ENCODE assay signal across 23 cellular contexts in genomic region chr2:187698374-187699110, GRCh38.
"Had no signal": no experiment of that assay in that cellular context is flagged by ENCODE, and none has a peak within 500 bp of the region (broad histone marks: within the 10 kb centered on the region; RNA-seq: fewer than 3 reads in every experiment).

No MANE protein-coding gene starts in this region.

- H3K36me3 ChIP-seq: adrenal gland, heart right ventricle, neutrophil, ovary, right atrium auricular region, thyroid gland, upper lobe of right lung had no signal

- H3K4me3 ChIP-seq: adrenal gland, body of pancreas, heart right ventricle, ovary, psoas muscle, right atrium auricular region, thyroid gland, upper lobe of right lung had no signal

- H3K9me3 ChIP-seq: adrenal gland, body of pancreas, neutrophil, ovary, psoas muscle, thyroid gland, upper lobe of right lung had no signal

- H3K4me3 Mint-ChIP-seq: activated T-helper 17 cell treated with anti-CD3 and anti-CD28 coated beads, Interleukin-2, amount 50 U/mL, for 72 hours; mesothelial cell of epicardium; nephron; stimulated activated naive CD8-positive, alpha-beta T cell treated with anti-CD3 and anti-CD28 coated beads, Interleukin-15, Interleukin-2, amounts not matched to agents 100 ng/mL and 50 ng/mL, for 24 hours had no signal

- H3K36me3 Mint-ChIP-seq: activated naive CD4-positive, alpha-beta T cell treated with anti-CD3 and anti-CD28 coated beads, Interleukin-2, amount 50 U/mL, for 72 hours had no signal

- H3K27me3 ChIP-seq: adrenal gland, body of pancreas, heart right ventricle, neutrophil, ovary, right atrium auricular region, thyroid gland, upper lobe of right lung had no signal

- H3K4me1 ChIP-seq: adrenal gland, body of pancreas, heart right ventricle, psoas muscle, right atrium auricular region, thyroid gland, upper lobe of right lung had no signal

- ATAC-seq: activated naive CD4-positive, alpha-beta T cell treated with anti-CD3 and anti-CD28 coated beads, Interleukin-2, amount 50 U/mL, for 72 hours; activated T-helper 17 cell treated with anti-CD3 and anti-CD28 coated beads, Interleukin-2, amount 50 U/mL, for 72 hours; body of pancreas; heart right ventricle; left lobe of liver; psoas muscle; upper lobe of right lung had no signal

- DNase-seq: activated T-cell treated with anti-CD3 and anti-CD28 coated beads, Interleukin-2, amount 50 U/mL, for 1 hour; adrenal gland; body of pancreas; caudate nucleus; dermis blood vessel endothelial cell; effector CD8-positive, alpha-beta T cell; erythroblast; heart right ventricle; ovary; psoas muscle; stimulated activated CD4-positive, alpha-beta T cell treated with anti-CD3 and anti-CD28 coated beads, Interleukin-1b, Interleukin-23, amount 100 ng/mL, for 48 hours; substantia nigra; T-helper 1 cell; thyroid gland; upper lobe of right lung had no signal

- H3K4me1 Mint-ChIP-seq: activated T-helper 17 cell treated with anti-CD3 and anti-CD28 coated beads, Interleukin-2, amount 50 U/mL, for 72 hours; mesothelial cell of epicardium; nephron had no signal

- H3K9me3 Mint-ChIP-seq: activated naive CD4-positive, alpha-beta T cell treated with anti-CD3 and anti-CD28 coated beads, Interleukin-2, amount 50 U/mL, for 72 hours; nephron had no signal

- H3K27ac ChIP-seq: adrenal gland, body of pancreas, heart right ventricle, neutrophil, ovary, psoas muscle, right atrium auricular region, thyroid gland, upper lobe of right lung had no signal

- H3K27me3 Mint-ChIP-seq: activated T-helper 17 cell treated with anti-CD3 and anti-CD28 coated beads, Interleukin-2, amount 50 U/mL, for 72 hours; stimulated activated naive CD8-positive, alpha-beta T cell treated with anti-CD3 and anti-CD28 coated beads, Interleukin-15, Interleukin-2, amounts not matched to agents 100 ng/mL and 50 ng/mL, for 24 hours had no signal
